In genomic region chr12:6684609-6685008, GRCh38 we compare ENCODE assay signal across 8 cellular contexts. TPM values are rescaled to one million over a fixed set of nuclear protein-coding genes. Genes with fewer than 3 reads are reported as not detected.
DNase-seq lines count a peak whose midpoint lies in the region; ATAC-seq and TF ChIP-seq lines count a peak whose summit lies in the region.

No MANE protein-coding gene starts in this region.

- H3K27ac ChIP-seq in SU-DHL-6 (ENCODE audit: low read depth, low read length) = no peak overlapping the region
- H3K27ac ChIP-seq in colonic mucosa = no peak overlapping the region
- H3K27ac ChIP-seq in osteoblast (ENCODE audit: low read depth, low read length) = no peak overlapping the region

- H3K9ac ChIP-seq in SU-DHL-6 (ENCODE audit: low read length) (no peak overlapping the region), colonic mucosa (ENCODE audit: low read depth in 2 of 2, low read length in 2 of 2) (no peak overlapping the region)

- in situ Hi-C loops in KBM-7 (cut with MboI; ENCODE audit: low pct_unique_long_range_greater_than_20kb, low sequenced_read_pairs) = no loop called here

- no peaks in the 10 kb centered on the region for H3K9me2 ChIP-seq in SU-DHL-6 (replicated peaks; ENCODE audit: insufficient read depth, low read length)

- H3K4me2 ChIP-seq in SU-DHL-6 (ENCODE audit: low read depth, low read length, poor library complexity, severe bottlenecking) = no peak overlapping the region
- H3K4me2 ChIP-seq in osteoblast (ENCODE audit: insufficient read depth, low read length) = no peak overlapping the region

- peak; percentile 26 for TF ChIP-seq CTCF in SU-DHL-6 (IDR thresholded peaks at IDR 0.05; ENCODE audit: insufficient read depth, low read length, poor library complexity, severe bottlenecking)
- peak; percentile 31 for TF ChIP-seq CTCF in colonic mucosa (IDR thresholded peaks at IDR 0.05)
- peak; percentile 53 for TF ChIP-seq CTCF in osteoblast (IDR thresholded peaks at IDR 0.05; ENCODE audit: extremely low read depth, low read depth, low read length)

- H3K4me3 ChIP-seq in SU-DHL-6 (ENCODE audit: insufficient read depth, low read length, poor library complexity, severe bottlenecking) (no peak overlapping the region), colonic mucosa (no peak overlapping the region), osteoblast (ENCODE audit: insufficient read depth, low read length) (no peak overlapping the region)

- H3K9me3 ChIP-seq in SU-DHL-6 (ENCODE audit: insufficient read depth, low read length) (no peaks in the 10 kb centered on the region), colonic mucosa (no peaks in the 10 kb centered on the region), osteoblast (ENCODE audit: low read depth, low read length) (no peaks in the 10 kb centered on the region)

- H3K36me3 ChIP-seq in SU-DHL-6 (ENCODE audit: low read length) (no peaks in the 10 kb centered on the region), colonic mucosa (peaks cover 5% of the 10 kb centered on the region), osteoblast (ENCODE audit: insufficient read depth, low read length) (peaks cover 21% of the 10 kb centered on the region)

- H4K20me1 ChIP-seq in SU-DHL-6 (ENCODE audit: low read depth, low read length) (0 out of 2 replicates have a peak, but pooled peaks cover 7% of the 10 kb centered on the region), osteoblast (ENCODE audit: insufficient read depth, low read length) (peaks cover 28% of the 10 kb centered on the region)

- H3K79me2 ChIP-seq in SU-DHL-6 (ENCODE audit: insufficient read depth, low read length) (peaks cover 95% of the 10 kb centered on the region), osteoblast (ENCODE audit: insufficient read depth, low read length) (peaks cover 95% of the 10 kb centered on the region)

- H2AFZ ChIP-seq in SU-DHL-6 (ENCODE audit: low read depth, low read length, severe bottlenecking) (no peak overlapping the region), osteoblast (ENCODE audit: low read length) (no peak overlapping the region)

- intact Hi-C loops in colonic mucosa (cut with DNase I) = loop anchor here (5.0 kb wide), 1 partner anchor 67 kb away; no protein-coding TSS in a partner anchor

- H3K27me3 ChIP-seq in SU-DHL-6 (ENCODE audit: low read length) (no peaks in the 10 kb centered on the region), colonic mucosa (no peaks in the 10 kb centered on the region), osteoblast (ENCODE audit: insufficient read depth, low read length) (no peaks in the 10 kb centered on the region)

- H3K4me1 ChIP-seq in colonic mucosa (peaks cover 8% of the 10 kb centered on the region), osteoblast (ENCODE audit: insufficient read depth, low read length) (peaks cover 18% of the 10 kb centered on the region)

- ATAC-seq in GM18517 (IDR thresholded peaks at IDR 0.05; ENCODE audit: unreplicated experiment) = no peak
- no peak for ATAC-seq in GM18870 (IDR thresholded peaks at IDR 0.05; ENCODE audit: unreplicated experiment)
- no peak for ATAC-seq in GM18873 (IDR thresholded peaks at IDR 0.05; ENCODE audit: low FRiP score, unreplicated experiment)

- 0 out of 2 replicates have a peak, but pooled peaks cover 14% of the 10 kb centered on the region for H3F3A ChIP-seq in SU-DHL-6 (ENCODE audit: insufficient read depth)

- DNase-seq in DMS79 (lab: John Stamatoyannopoulos, UW) = peak; percentile 12
- DNase-seq in KBM-7 = peak; percentile 70
- DNase-seq in colonic mucosa = peak; percentile 49
- no peak for DNase-seq in osteoblast (ENCODE audit: insufficient read length, low spot score, missing footprints)

RNA-seq across cellular contexts. Expression of gene ZNF384, which starts 4.6 kb away (rescaled TPM):
- total RNA-seq in colonic mucosa = 10 to 100 TPM; 50.0 to 53.6 TPM
- 19.9 and 22.4 TPM in 2 replicates for total RNA-seq in osteoblast

RNA-seq across cellular contexts. Expression of gene PIANP, which starts 16.0 kb away (rescaled TPM):
- total RNA-seq in colonic mucosa = 1 to 10 TPM in 1 of 2 donors, under 1 TPM in 1; 0.44 to 1.2 TPM
- not detected in 2 replicates for total RNA-seq in osteoblast

RNA-seq across cellular contexts. Expression of gene ING4, which starts 21.7 kb away (rescaled TPM):
- 10 to 100 TPM; 20.0 to 33.8 TPM for total RNA-seq in colonic mucosa
- total RNA-seq in osteoblast = 46.9 and 53.6 TPM in 2 replicates

RNA-seq across cellular contexts. Expression of gene ACRBP, which starts 37.4 kb away (rescaled TPM):
- total RNA-seq in colonic mucosa (1 to 10 TPM; 1.6 to 1.9 TPM), osteoblast (under 0.01 and 0.36 TPM in 2 replicates)

RNA-seq across cellular contexts. Expression of gene COPS7A, which starts 39.2 kb away (rescaled TPM):
- total RNA-seq in colonic mucosa = 10 to 100 TPM; 33.3 to 47.6 TPM
- 91.9 and 98.8 TPM in 2 replicates for total RNA-seq in osteoblast
